In the genomic region with DNA sequence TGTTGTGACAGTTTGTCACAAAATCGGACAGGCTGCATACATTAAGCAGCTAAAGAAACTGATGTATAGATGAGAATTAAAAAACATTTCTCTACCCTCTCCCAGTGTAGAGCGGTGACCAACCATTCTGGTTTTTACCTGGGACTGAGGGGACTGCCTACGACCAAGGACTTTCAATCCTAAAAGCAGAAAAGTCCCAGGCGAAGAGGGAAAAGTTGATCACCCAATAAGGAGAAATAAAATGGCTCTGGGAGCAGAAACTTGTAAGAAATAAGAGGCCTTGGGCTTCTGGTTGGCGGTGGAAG, we compare ENCODE assay signal across 12 cellular contexts. TPM values are rescaled to one million over a fixed set of nuclear protein-coding genes. Genes with fewer than 3 reads are reported as not detected.
DNase-seq lines count a peak whose midpoint lies in the region; ATAC-seq and TF ChIP-seq lines count a peak whose summit lies in the region.
"Had no signal": no experiment of that assay in that cellular context is flagged by ENCODE, and none has a peak within 500 bp of the region (broad histone marks: within the 10 kb centered on the region; RNA-seq: fewer than 3 reads in every experiment).

No MANE protein-coding gene starts in this region.

- H3K4ac ChIP-seq in neuronal stem cell (ENCODE audit: low read length): no peak overlapping the region

- H2BK15ac ChIP-seq in neuronal stem cell (ENCODE audit: low read length): no peak overlapping the region

- H3K9me2 ChIP-seq in DOHH2 (replicated peaks; ENCODE audit: control insufficient read depth, low read length) (no peaks in the 10 kb centered on the region), Loucy (replicated peaks; ENCODE audit: low read depth, low read length) (no peaks in the 10 kb centered on the region), GM23338 (ENCODE audit: insufficient read depth) (no peaks in the 10 kb centered on the region)

- H3K36me3 ChIP-seq in DOHH2 (ENCODE audit: control insufficient read depth, low read length) (no peaks in the 10 kb centered on the region), Loucy (ENCODE audit: insufficient read depth, low read length) (no peaks in the 10 kb centered on the region), neuronal stem cell (replicated peaks in 1 of 2; ENCODE audit: control insufficient read depth in 2 of 2, insufficient read depth in 2 of 2, low read length in 2 of 2) (no peaks in the 10 kb centered on the region), GM23338 (ENCODE audit: insufficient read depth) (no peaks in the 10 kb centered on the region)
- H3K36me3 ChIP-seq: ovary, upper lobe of left lung had no signal

- H3F3A ChIP-seq in DOHH2 (ENCODE audit: control insufficient read depth, insufficient read depth) (no peaks in the 10 kb centered on the region), Loucy (ENCODE audit: low read depth) (no peaks in the 10 kb centered on the region), GM23338 (replicated peaks; ENCODE audit: low read depth) (no peaks in the 10 kb centered on the region)

- no peak overlapping the region for H2BK120ac ChIP-seq in neuronal stem cell (ENCODE audit: low read depth, low read length)

- no peak overlapping the region for H3K4me3 ChIP-seq in DOHH2 (ENCODE audit: low read length)
- no peak overlapping the region for H3K4me3 ChIP-seq in Loucy (ENCODE audit: low read length, poor library complexity, severe bottlenecking)
- no peak overlapping the region for H3K4me3 ChIP-seq in neuronal stem cell (ENCODE audit: low read length in 2 of 2)
- H3K4me3 ChIP-seq in GM23338: no peak overlapping the region
- H3K4me3 ChIP-seq: ovary, upper lobe of left lung had no signal

- ATAC-seq in activated T-helper 17 cell treated with anti-CD3 and anti-CD28 coated beads, Interleukin-2, amount 50 U/mL, for 72 hours (replicated peaks): no peak
- ATAC-seq in HG03378 (IDR thresholded peaks at IDR 0.05; ENCODE audit: unreplicated experiment) (no peak), GM18502 (IDR thresholded peaks at IDR 0.05; ENCODE audit: poor library complexity, unreplicated experiment) (no peak), GM23338 (no peak)

- WGBS in neuronal stem cell (ENCODE audit: extremely low coverage in 2 of 2, insufficient read length in 2 of 2, insufficient replicate concordance in 1 of 2), 2 donors: no CpG with 5 or more reads among the region's 5 CpGs

- H2AFZ ChIP-seq in Loucy (ENCODE audit: low read length): 0 out of 2 replicates have a peak overlapping the region, but pooled peaks have one; percentile 7
- peak overlapping the region; percentile 73 for H2AFZ ChIP-seq in neuronal stem cell (ENCODE audit: low read length)
- H2AFZ ChIP-seq in GM23338: no peak overlapping the region

- no peak for DNase-seq in neuronal stem cell (ENCODE audit: low spot score)
- no peak for DNase-seq in GM23338 (ENCODE audit: low spot score)

- no peak overlapping the region for H2BK5ac ChIP-seq in neuronal stem cell (ENCODE audit: low read length)

- no peak overlapping the region for H4K8ac ChIP-seq in neuronal stem cell (ENCODE audit: low read depth, low read length)

- peaks cover 7% of the 10 kb centered on the region for H3K27me3 Mint-ChIP-seq in activated T-helper 17 cell treated with anti-CD3 and anti-CD28 coated beads, Interleukin-2, amount 50 U/mL, for 72 hours
- H3K27me3 Mint-ChIP-seq in GM23338 (ENCODE audit: insufficient read depth, low read depth, poor library complexity): no peaks in the 10 kb centered on the region

- H2AK5ac ChIP-seq in neuronal stem cell (ENCODE audit: low read depth, low read length): no peak overlapping the region

- no peaks in the 10 kb centered on the region for H3K4me1 Mint-ChIP-seq in activated T-helper 17 cell treated with anti-CD3 and anti-CD28 coated beads, Interleukin-2, amount 50 U/mL, for 72 hours
- peaks cover 13% of the 10 kb centered on the region for H3K4me1 Mint-ChIP-seq in GM23338

- H3K9me3 Mint-ChIP-seq in activated T-helper 17 cell treated with anti-CD3 and anti-CD28 coated beads, Interleukin-2, amount 50 U/mL, for 72 hours: no peaks in the 10 kb centered on the region
- H3K9me3 Mint-ChIP-seq in GM23338: no peaks in the 10 kb centered on the region
- H3K9me3 Mint-ChIP-seq: activated T-helper 1 cell treated with anti-CD3 and anti-CD28 coated beads, Interleukin-12 subunit alpha, Interleukin-12 subunit beta, Interleukin-2, Interleukin-4 antibody, amounts not matched to agents 30 ng/mL and 10 ng/mL and 1 ng/mL, durations not matched to agents 14 hours and 24 hours and 36 hours; immature natural killer cell; memory B cell had no signal

- H4K20me1 ChIP-seq in DOHH2 (ENCODE audit: control insufficient read depth, insufficient read depth, low read depth, low read length): no peaks in the 10 kb centered on the region
- H4K20me1 ChIP-seq in Loucy (ENCODE audit: insufficient read depth, low read length, poor library complexity, severe bottlenecking): no peaks in the 10 kb centered on the region
- no peaks in the 10 kb centered on the region for H4K20me1 ChIP-seq in GM23338 (replicated peaks; ENCODE audit: insufficient read depth)

- no peaks in the 10 kb centered on the region for H3K36me3 Mint-ChIP-seq in activated T-helper 17 cell treated with anti-CD3 and anti-CD28 coated beads, Interleukin-2, amount 50 U/mL, for 72 hours (ENCODE audit: low read depth)
- H3K36me3 Mint-ChIP-seq in GM23338 (ENCODE audit: low read depth): no peaks in the 10 kb centered on the region
- H3K36me3 Mint-ChIP-seq: immature natural killer cell, memory B cell had no signal

- H3K27ac Mint-ChIP-seq in activated T-helper 17 cell treated with anti-CD3 and anti-CD28 coated beads, Interleukin-2, amount 50 U/mL, for 72 hours: peak overlapping the region; percentile 9
- H3K27ac Mint-ChIP-seq in GM23338: no peak overlapping the region
- H3K27ac Mint-ChIP-seq: activated T-helper 1 cell treated with anti-CD3 and anti-CD28 coated beads, Interleukin-12 subunit alpha, Interleukin-12 subunit beta, Interleukin-2, Interleukin-4 antibody, amounts not matched to agents 30 ng/mL and 10 ng/mL and 1 ng/mL, durations not matched to agents 14 hours and 24 hours and 36 hours; immature natural killer cell had no signal

- TF ChIP-seq CTCF in DOHH2 (IDR thresholded peaks at IDR 0.05; ENCODE audit: low read depth, low read length, poor library complexity, severe bottlenecking) (peak; percentile 6), Loucy (conservative IDR thresholded peaks at IDR 0.05; ENCODE audit: low read length) (peak; percentile 22; the same call in 1 of the 2 replicates), GM23338 (conservative IDR thresholded peaks at IDR 0.05; ENCODE audit: low read depth in 2 of 2) (no peak)

- H3K4me1 ChIP-seq in DOHH2 (ENCODE audit: control insufficient read depth, low read length) (no peaks in the 10 kb centered on the region), Loucy (ENCODE audit: insufficient read depth, low read length, poor library complexity, severe bottlenecking) (peaks cover 49% of the 10 kb centered on the region), neuronal stem cell (ENCODE audit: control insufficient read depth in 2 of 2, insufficient read depth in 1 of 2, low read depth in 1 of 2, low read length in 2 of 2) (peaks cover 0 to 2% of the 10 kb centered on the region in 2 donors), GM23338 (ENCODE audit: insufficient read depth) (peaks cover 8% of the 10 kb centered on the region)

- H3K9ac ChIP-seq in Loucy (ENCODE audit: low read depth, low read length, poor library complexity, severe bottlenecking) (no peak overlapping the region), neuronal stem cell (ENCODE audit: low read depth, low read length, poor library complexity) (no peak overlapping the region)

- no peaks in the 10 kb centered on the region for H3K79me1 ChIP-seq in neuronal stem cell (ENCODE audit: low read depth, low read length)

- H3K27ac ChIP-seq in DOHH2 (ENCODE audit: low read depth, low read length) (no peak overlapping the region), neuronal stem cell (replicated peaks; ENCODE audit: low read length) (no peak overlapping the region), GM23338 (ENCODE audit: low read depth) (no peak overlapping the region)
- H3K27ac ChIP-seq: upper lobe of left lung had no signal

- H3K4me2 ChIP-seq in DOHH2 (ENCODE audit: low read length) (no peak overlapping the region), Loucy (ENCODE audit: low read depth, low read length, poor library complexity, severe bottlenecking) (no peak overlapping the region), neuronal stem cell (ENCODE audit: insufficient read depth, low read length, poor library complexity, severe bottlenecking) (no peak overlapping the region), GM23338 (no peak overlapping the region)

- no peak overlapping the region for H2BK12ac ChIP-seq in neuronal stem cell (ENCODE audit: low read length)

- H3K79me2 ChIP-seq in DOHH2 (ENCODE audit: control insufficient read depth, low read length) (no peaks in the 10 kb centered on the region), Loucy (ENCODE audit: insufficient read depth, low read length) (no peaks in the 10 kb centered on the region), GM23338 (replicated peaks; ENCODE audit: insufficient read depth) (no peaks in the 10 kb centered on the region)

- H3K4me3 Mint-ChIP-seq in activated T-helper 17 cell treated with anti-CD3 and anti-CD28 coated beads, Interleukin-2, amount 50 U/mL, for 72 hours: no peak overlapping the region
- no peak overlapping the region for H3K4me3 Mint-ChIP-seq in GM23338
- H3K4me3 Mint-ChIP-seq: activated T-helper 1 cell treated with anti-CD3 and anti-CD28 coated beads, Interleukin-12 subunit alpha, Interleukin-12 subunit beta, Interleukin-2, Interleukin-4 antibody, amounts not matched to agents 30 ng/mL and 10 ng/mL and 1 ng/mL, durations not matched to agents 14 hours and 24 hours and 36 hours; memory B cell had no signal

- H3K14ac ChIP-seq in neuronal stem cell (ENCODE audit: low read length): no peak overlapping the region

- no peak overlapping the region for H4K91ac ChIP-seq in neuronal stem cell (ENCODE audit: low read depth, low read length, poor library complexity)

- no peaks in the 10 kb centered on the region for H3K9me3 ChIP-seq in DOHH2 (ENCODE audit: control insufficient read depth, insufficient read depth, low read length)
- no peaks in the 10 kb centered on the region for H3K9me3 ChIP-seq in Loucy (ENCODE audit: insufficient read depth, low read depth, low read length)
- H3K9me3 ChIP-seq in neuronal stem cell (replicated peaks in 1 of 2; ENCODE audit: control insufficient read depth in 2 of 2, insufficient read depth in 1 of 2, low read depth in 1 of 2, low read length in 2 of 2): no peaks in the 10 kb centered on the region
- H3K9me3 ChIP-seq: ovary, upper lobe of left lung had no signal

- no peak overlapping the region for H3K23ac ChIP-seq in neuronal stem cell (ENCODE audit: low read depth, low read length, poor library complexity)

- peaks cover 7% of the 10 kb centered on the region for H3K27me3 ChIP-seq in DOHH2 (ENCODE audit: control insufficient read depth, low read length)
- H3K27me3 ChIP-seq in Loucy (ENCODE audit: insufficient read depth, low read length, poor library complexity, severe bottlenecking): no peaks in the 10 kb centered on the region
- H3K27me3 ChIP-seq in neuronal stem cell (ENCODE audit: control insufficient read depth in 3 of 3, insufficient read depth in 3 of 3, low read depth in 1 of 3, low read length in 3 of 3): peaks cover 0 to 26% (median 4%) of the 10 kb centered on the region in 3 experiments
- H3K27me3 ChIP-seq in GM23338 (ENCODE audit: insufficient read depth): no peaks in the 10 kb centered on the region
- H3K27me3 ChIP-seq: ovary, upper lobe of left lung had no signal

- H3K18ac ChIP-seq in neuronal stem cell (ENCODE audit: low read length): no peak overlapping the region

RNA-seq across cellular contexts. Expression of a gene that starts 30.9 kb away (rescaled TPM):
- 10 to 100 TPM; 27.1 to 55.3 TPM for total RNA-seq in activated T-helper 17 cell treated with anti-CD3 and anti-CD28 coated beads, Interleukin-2, amount 50 U/mL, for 72 hours
- 43.6 TPM for polyA plus RNA-seq in neuronal stem cell (2013, experiment 1 of 2)
- 43.0 TPM for polyA plus RNA-seq in neuronal stem cell (2013, experiment 2 of 2)
- total RNA-seq in GM23338 (2014; rRNA removed; shearing (Covaris generic)): 26.6 and 31.1 TPM in 2 replicates
- polyA plus RNA-seq in GM23338 (2016; fragmentation: Nextera tagmentation; extraction: Ambion mirVana): 20.7 and 24.9 TPM in 2 replicates

Comparison
In these comparisons a context has a peak if more than half of its experiments do, and no peak if none do; other contexts are left out.
1. CTCF ChIP-seq: peak in DOHH2 (single experiment) and Loucy (single experiment); none in GM23338 (0 of 2).